In the genomic region with DNA sequence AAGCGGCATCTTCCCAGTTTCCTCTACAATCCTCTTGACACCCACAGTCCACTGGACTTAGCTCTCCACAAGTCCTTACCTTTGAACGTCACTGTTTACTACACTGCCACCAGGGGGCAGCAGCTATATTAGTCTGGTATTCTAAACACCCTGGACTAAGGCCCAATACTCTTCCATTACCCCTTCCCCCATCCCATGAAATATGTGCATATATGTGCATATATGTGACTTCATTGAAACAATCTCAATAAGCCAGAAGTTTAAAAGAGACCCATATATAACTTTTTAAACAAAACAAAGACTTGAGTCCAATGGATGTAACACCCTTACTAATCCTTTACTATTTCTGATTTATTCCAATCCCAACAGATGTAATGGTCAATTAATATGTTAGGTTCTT, we compare ENCODE assay signal across 8 cellular contexts. TPM values are rescaled to one million over a fixed set of nuclear protein-coding genes. Genes with fewer than 3 reads are reported as not detected.
A peak's percentile ranks its signal among the peaks of the same experiment; 100 is the strongest.
DNase-seq lines count a peak whose midpoint lies in the region; ATAC-seq and TF ChIP-seq lines count a peak whose summit lies in the region.

No MANE protein-coding gene starts in this region.

- no peaks in the 10 kb centered on the region for H3K79me1 ChIP-seq in mesenchymal stem cell (replicated peaks; ENCODE audit: low read length, poor library complexity, severe bottlenecking)

- H2AFZ ChIP-seq in mesenchymal stem cell (ENCODE audit: low read depth, low read length), result no peak overlapping the region

- ATAC-seq in GM19324 (IDR thresholded peaks at IDR 0.05; ENCODE audit: low FRiP score, unreplicated experiment) (peak; percentile 82), HG03432 (IDR thresholded peaks at IDR 0.05; ENCODE audit: unreplicated experiment) (peak; percentile 99)

- no peaks in the 10 kb centered on the region for H3K4me1 Mint-ChIP-seq in CD14-positive monocyte
- H3K4me1 Mint-ChIP-seq in activated CD4-positive, alpha-beta T cell treated with anti-CD3 and anti-CD28 coated beads, Interleukin-2, amount 10 ng/mL, durations not matched to agents 7 days and 5 days, result peaks cover 28% of the 10 kb centered on the region

- no peak overlapping the region for H2BK12ac ChIP-seq in mesenchymal stem cell (ENCODE audit: low read length in 2 of 2)

- no peaks in the 10 kb centered on the region for H3K9me3 ChIP-seq in mesenchymal stem cell (ENCODE audit: control insufficient read depth, low read length)

- TF ChIP-seq CTCF in CD14-positive monocyte (IDR thresholded peaks at IDR 0.05), result peak; percentile 89

- peaks cover 0 to 4% of the 10 kb centered on the region in 2 experiments for H3K36me3 ChIP-seq in mesenchymal stem cell (ENCODE audit: control insufficient read depth in 1 of 2, insufficient read depth in 2 of 2, low read depth in 1 of 2, low read length in 2 of 2)

- H3K4me3 ChIP-seq in mesenchymal stem cell (ENCODE audit: insufficient read depth in 1 of 2, low read depth in 1 of 2, low read length in 2 of 2), result no peak overlapping the region

- peak; percentile 58 for DNase-seq in CD14-positive monocyte (ENCODE audit: low spot score)
- DNase-seq in NCI-H526 (lab: John Stamatoyannopoulos, UW), result peak; percentile 73 to 82
- DNase-seq in activated CD4-positive, alpha-beta T cell treated with anti-CD3 and anti-CD28 coated beads, Interleukin-2, amount 10 ng/mL, durations not matched to agents 7 days and 5 days, result peak; percentile 81
- DNase-seq in ecto neural progenitor cell (ENCODE audit: low spot score), result peak; percentile 66
- peak; percentile 79 for DNase-seq in mesenchymal stem cell
- peak; percentile 86 for DNase-seq in stimulated activated CD8-positive, alpha-beta memory T cell treated with anti-CD3 and anti-CD28 coated beads, Interleukin-4, amount 100 ng/mL, for 48 hours

- WGBS in mesenchymal stem cell, result 44% methylated on average over 2 of the region's 2 CpGs

- H2BK5ac ChIP-seq in mesenchymal stem cell (ENCODE audit: low read depth, low read length, poor library complexity, severe bottlenecking), result no peak overlapping the region

- intact Hi-C loops in CD14-positive monocyte (cut with micrococcal nuclease), result loop anchor here (5.0 kb wide), 1 partner anchor 554 kb away; no protein-coding TSS in a partner anchor

- H3K27ac Mint-ChIP-seq in CD14-positive monocyte, result no peak overlapping the region
- no peak overlapping the region for H3K27ac Mint-ChIP-seq in activated CD4-positive, alpha-beta T cell treated with anti-CD3 and anti-CD28 coated beads, Interleukin-2, amount 10 ng/mL, durations not matched to agents 7 days and 5 days

- no peak overlapping the region for H2AK5ac ChIP-seq in mesenchymal stem cell (ENCODE audit: low read length, severe bottlenecking)

- no peak overlapping the region for H3K4ac ChIP-seq in mesenchymal stem cell (ENCODE audit: low read depth in 1 of 2, low read length in 2 of 2)

- no peak overlapping the region for H4K91ac ChIP-seq in mesenchymal stem cell (ENCODE audit: low read length)

- H3K36me3 Mint-ChIP-seq in CD14-positive monocyte, result no peaks in the 10 kb centered on the region
- peaks cover 10% of the 10 kb centered on the region for H3K36me3 Mint-ChIP-seq in activated CD4-positive, alpha-beta T cell treated with anti-CD3 and anti-CD28 coated beads, Interleukin-2, amount 10 ng/mL, durations not matched to agents 7 days and 5 days (ENCODE audit: low read depth)

- no peak overlapping the region for H3K14ac ChIP-seq in mesenchymal stem cell (ENCODE audit: low read length in 2 of 2)

- CTCF ChIA-PET in activated CD4-positive, alpha-beta T cell treated with anti-CD3 and anti-CD28 coated beads, Interleukin-2, amount 10 ng/mL, durations not matched to agents 7 days and 5 days (lab: Charles Lee), result interaction anchor here (0.6 to 2.9 kb wide), 10 partner anchors 10 to 214 kb away, joined by 3 to 11 read pairs (median 3); no protein-coding TSS in a partner anchor

- H3K27me3 ChIP-seq in mesenchymal stem cell (ENCODE audit: control insufficient read depth in 1 of 2, insufficient read depth in 1 of 2, low read length in 2 of 2), result no peaks in the 10 kb centered on the region

- POLR2A ChIA-PET in activated CD4-positive, alpha-beta T cell treated with anti-CD3 and anti-CD28 coated beads, Interleukin-2, amount 10 ng/mL, durations not matched to agents 7 days and 5 days (lab: Charles Lee), result no interaction called here

- no peak overlapping the region for H4K8ac ChIP-seq in mesenchymal stem cell (ENCODE audit: low read length)

- H3K9ac ChIP-seq in mesenchymal stem cell (ENCODE audit: low read length), result no peak overlapping the region

- H3K4me3 Mint-ChIP-seq in CD14-positive monocyte, result no peak overlapping the region
- H3K4me3 Mint-ChIP-seq in activated CD4-positive, alpha-beta T cell treated with anti-CD3 and anti-CD28 coated beads, Interleukin-2, amount 10 ng/mL, durations not matched to agents 7 days and 5 days, result no peak overlapping the region

- no peak overlapping the region for H3K4me2 ChIP-seq in mesenchymal stem cell (ENCODE audit: low read length, poor library complexity, severe bottlenecking)

- H3K23ac ChIP-seq in mesenchymal stem cell (ENCODE audit: low read length in 2 of 2), result no peak overlapping the region

- peaks cover 0 to 5% (median 0%) of the 10 kb centered on the region in 7 donors for H3K9me3 Mint-ChIP-seq in CD14-positive monocyte
- no peaks in the 10 kb centered on the region for H3K9me3 Mint-ChIP-seq in activated CD4-positive, alpha-beta T cell treated with anti-CD3 and anti-CD28 coated beads, Interleukin-2, amount 10 ng/mL, durations not matched to agents 7 days and 5 days

- H2BK15ac ChIP-seq in mesenchymal stem cell (ENCODE audit: low read depth, poor library complexity, severe bottlenecking), result no peak overlapping the region

- no peaks in the 10 kb centered on the region for H3K27me3 Mint-ChIP-seq in CD14-positive monocyte (ENCODE audit: low read depth in 3 of 3)
- H3K27me3 Mint-ChIP-seq in activated CD4-positive, alpha-beta T cell treated with anti-CD3 and anti-CD28 coated beads, Interleukin-2, amount 10 ng/mL, durations not matched to agents 7 days and 5 days, result no peaks in the 10 kb centered on the region

- no peaks in the 10 kb centered on the region for H3K4me1 ChIP-seq in mesenchymal stem cell (ENCODE audit: control insufficient read depth, insufficient read depth, low read depth, low read length)

- H2BK120ac ChIP-seq in mesenchymal stem cell (ENCODE audit: low read depth, low read length), result no peak overlapping the region

- no peak overlapping the region for H3K27ac ChIP-seq in mesenchymal stem cell (ENCODE audit: low read length, poor library complexity, severe bottlenecking)

- no peak overlapping the region for H3K18ac ChIP-seq in mesenchymal stem cell (ENCODE audit: low read depth in 1 of 2, low read length in 2 of 2)

RNA-seq across cellular contexts. Expression of gene GGACT, which starts 15.5 kb away (rescaled TPM):
- 1 to 10 TPM; 6.5 to 8.3 TPM for polyA plus RNA-seq in CD14-positive monocyte
- total RNA-seq in activated CD4-positive, alpha-beta T cell treated with anti-CD3 and anti-CD28 coated beads, Interleukin-2, amount 10 ng/mL, durations not matched to agents 7 days and 5 days, result 1 to 10 TPM; 4.7 to 9.9 TPM
- polyA plus RNA-seq in mesenchymal stem cell (2013, experiment 1 of 2), result 3.8 TPM
- 4.5 TPM for polyA plus RNA-seq in mesenchymal stem cell (2013, experiment 2 of 2)
